17 cellular contexts compared by ENCODE assay signal in the genomic region with DNA sequence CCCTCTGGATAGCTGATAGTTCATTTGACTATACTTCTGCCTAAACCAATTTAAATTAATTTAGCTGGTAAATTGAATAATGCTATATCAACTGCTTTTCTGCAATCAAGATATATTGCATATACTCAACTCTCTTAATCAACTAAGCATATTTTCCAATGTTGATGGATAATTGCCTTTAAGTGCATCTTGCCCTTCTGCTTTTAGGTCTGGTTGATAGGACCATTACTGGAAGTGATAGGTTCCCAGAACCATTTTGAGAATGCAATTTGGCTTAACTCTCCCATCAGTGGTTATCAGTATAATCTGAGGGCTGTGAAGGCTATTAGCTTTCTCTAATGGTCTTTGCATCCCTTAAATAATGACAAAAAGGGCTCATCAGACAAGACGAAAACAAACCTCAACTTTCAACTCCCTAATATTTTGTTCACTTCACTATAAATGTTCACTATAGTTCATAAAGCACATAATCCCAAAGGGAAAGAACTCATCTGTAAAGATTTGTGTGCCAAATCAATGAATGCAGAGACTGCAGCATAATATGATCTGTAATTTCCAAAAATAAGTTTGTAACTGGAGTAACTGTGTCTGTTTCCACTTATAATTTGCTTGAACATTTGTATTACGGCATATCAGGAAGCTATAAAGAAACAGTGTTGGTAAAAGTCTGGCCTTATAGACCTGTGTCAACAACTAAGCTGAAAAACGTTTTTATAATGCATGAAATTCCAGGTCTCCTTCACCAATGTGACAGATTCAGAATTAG.
DNase-seq lines count a peak whose midpoint lies in the region; ATAC-seq, FAIRE-seq and TF ChIP-seq lines count a peak whose summit lies in the region.
"Had no signal": no experiment of that assay in that cellular context is flagged by ENCODE, and none has a peak within 500 bp of the region (broad histone marks: within the 10 kb centered on the region; RNA-seq: fewer than 3 reads in every experiment).

No MANE protein-coding gene starts in this region.

- no peaks in the 10 kb centered on the region for H3K36me3 ChIP-seq in GM23248 (ENCODE audit: low read depth)
- H3K36me3 ChIP-seq in adipocyte (ENCODE audit: control insufficient read depth, insufficient read depth, low read length, severe bottlenecking) = no peaks in the 10 kb centered on the region
- no peaks in the 10 kb centered on the region for H3K36me3 ChIP-seq in mesenchymal stem cell (ENCODE audit: control insufficient read depth in 1 of 2, insufficient read depth in 2 of 2, low read depth in 1 of 2, low read length in 2 of 2)
- no peaks in the 10 kb centered on the region for H3K36me3 ChIP-seq in GM23338 (ENCODE audit: insufficient read depth)

- H3K36me3 Mint-ChIP-seq in GM23338 (ENCODE audit: low read depth) = no peaks in the 10 kb centered on the region
- H3K36me3 Mint-ChIP-seq: CD4-positive, alpha-beta memory T cell; IgD-negative memory B cell had no signal

- no peak overlapping the region for H3K27ac Mint-ChIP-seq in GM23338
- H3K27ac Mint-ChIP-seq: B cell; CD4-positive, alpha-beta memory T cell; H9; IgD-negative memory B cell had no signal

- no peaks in the 10 kb centered on the region for H3K79me2 ChIP-seq in GM23248 (ENCODE audit: insufficient read depth)
- H3K79me2 ChIP-seq in GM23338 (replicated peaks; ENCODE audit: insufficient read depth) = no peaks in the 10 kb centered on the region

- no peak overlapping the region for H3K23ac ChIP-seq in mesenchymal stem cell (ENCODE audit: low read length in 2 of 2)

- H3K14ac ChIP-seq in mesenchymal stem cell (ENCODE audit: low read length in 2 of 2) = no peak overlapping the region

- no peak overlapping the region for H3K27ac ChIP-seq in GM23248
- no peak overlapping the region for H3K27ac ChIP-seq in mesenchymal stem cell (ENCODE audit: low read length, poor library complexity, severe bottlenecking)
- H3K27ac ChIP-seq in GM23338 (ENCODE audit: low read depth) = no peak overlapping the region
- H3K27ac ChIP-seq: C4-2B had no signal

- H3K4me1 Mint-ChIP-seq in GM23338 = 0 out of 3 replicates have a peak, but pooled peaks cover 3% of the 10 kb centered on the region
- H3K4me1 Mint-ChIP-seq: B cell; CD4-positive, alpha-beta memory T cell; H9; IgD-negative memory B cell had no signal

- in situ Hi-C loops in GM23248 (cut with MboI) = no loop called here

- no peak overlapping the region for H3K4me3 Mint-ChIP-seq in GM23338
- H3K4me3 Mint-ChIP-seq: B cell; CD4-positive, alpha-beta memory T cell; H9; IgD-negative memory B cell had no signal

- H3K27me3 ChIP-seq in GM23248 (replicated peaks; ENCODE audit: insufficient read depth) (no peaks in the 10 kb centered on the region), adipocyte (replicated peaks; ENCODE audit: control insufficient read depth, insufficient read depth, low read length) (no peaks in the 10 kb centered on the region), mesenchymal stem cell (ENCODE audit: control insufficient read depth in 1 of 2, insufficient read depth in 1 of 2, low read length in 2 of 2) (no peaks in the 10 kb centered on the region), GM23338 (ENCODE audit: insufficient read depth) (no peaks in the 10 kb centered on the region)

- peaks cover 5% of the 10 kb centered on the region; the same call in 1 of the 2 replicates for H3F3A ChIP-seq in GM23248 (ENCODE audit: insufficient read depth)
- no peaks in the 10 kb centered on the region for H3F3A ChIP-seq in GM23338 (replicated peaks; ENCODE audit: low read depth)

- no peak overlapping the region for H3K18ac ChIP-seq in mesenchymal stem cell (ENCODE audit: low read depth in 1 of 2, low read length in 2 of 2)

- peak overlapping the region; percentile 41 for H2AFZ ChIP-seq in GM23248
- H2AFZ ChIP-seq in mesenchymal stem cell (ENCODE audit: low read depth, low read length) = no peak overlapping the region
- no peak overlapping the region for H2AFZ ChIP-seq in GM23338

- H3K4me3 ChIP-seq in GM23248 = no peak overlapping the region
- peak overlapping the region; percentile 14 for H3K4me3 ChIP-seq in adipocyte (ENCODE audit: low read length)
- peak overlapping the region in 1 of 2 experiments; percentile 10 for H3K4me3 ChIP-seq in mesenchymal stem cell (ENCODE audit: insufficient read depth in 1 of 2, low read depth in 1 of 2, low read length in 2 of 2)
- H3K4me3 ChIP-seq in GM23338 = no peak overlapping the region

- no peak overlapping the region for H3K9ac ChIP-seq in GM23248
- peak overlapping the region; percentile 83 for H3K9ac ChIP-seq in adipocyte (ENCODE audit: low read length)
- peak overlapping the region; percentile 31 for H3K9ac ChIP-seq in mesenchymal stem cell (ENCODE audit: low read length)

- DNase-seq in GM23248 (no peak), adipocyte (ENCODE audit: low read depth) (peak; percentile 22), mesenchymal stem cell (no peak), NCI-H226 (no peak), GM23338 (ENCODE audit: low spot score) (no peak), GF-D8 (lab: John Stamatoyannopoulos, UW) (no peak), DMS53 treated with DMSO at 0.1 percent for 48 hours (lab: John Stamatoyannopoulos, UW; ENCODE audit: unreplicated experiment) (no peak)
- DNase-seq: 8988T; CD4-positive, alpha-beta memory T cell; DMS79 treated with DMSO at 0.1 percent for 48 hours; GDM1; GOT3; H9 had no signal

- no peak overlapping the region for H2BK120ac ChIP-seq in mesenchymal stem cell (ENCODE audit: low read depth, low read length)

- H2BK15ac ChIP-seq in mesenchymal stem cell (ENCODE audit: low read depth, poor library complexity, severe bottlenecking) = no peak overlapping the region

- H3K27me3 Mint-ChIP-seq in GM23338 (ENCODE audit: insufficient read depth, low read depth, poor library complexity) = peaks cover 2% of the 10 kb centered on the region
- H3K27me3 Mint-ChIP-seq: B cell; CD4-positive, alpha-beta memory T cell; IgD-negative memory B cell had no signal

- H3K9me3 Mint-ChIP-seq in GM23338 = no peaks in the 10 kb centered on the region
- H3K9me3 Mint-ChIP-seq: H9, IgD-negative memory B cell had no signal

- no peak for TF ChIP-seq CTCF in GM23338 (conservative IDR thresholded peaks at IDR 0.05; ENCODE audit: low read depth in 2 of 2)

- no peaks in the 10 kb centered on the region for H3K9me3 ChIP-seq in GM23248 (ENCODE audit: low read depth)
- H3K9me3 ChIP-seq in adipocyte (ENCODE audit: control insufficient read depth, low read length) = no peaks in the 10 kb centered on the region
- no peaks in the 10 kb centered on the region for H3K9me3 ChIP-seq in mesenchymal stem cell (ENCODE audit: control insufficient read depth, low read length)

- no peaks in the 10 kb centered on the region for H3K79me1 ChIP-seq in mesenchymal stem cell (replicated peaks; ENCODE audit: low read length, poor library complexity, severe bottlenecking)

- H3K9me2 ChIP-seq in GM23248 (ENCODE audit: insufficient read depth) (no peaks in the 10 kb centered on the region), GM23338 (ENCODE audit: insufficient read depth) (no peaks in the 10 kb centered on the region)

- H3K4me2 ChIP-seq in GM23248 (ENCODE audit: unreplicated experiment) (no peak overlapping the region), mesenchymal stem cell (ENCODE audit: low read length, poor library complexity, severe bottlenecking) (no peak overlapping the region), GM23338 (no peak overlapping the region)

- no peak overlapping the region for H2BK5ac ChIP-seq in mesenchymal stem cell (ENCODE audit: low read depth, low read length, poor library complexity, severe bottlenecking)

- no peak overlapping the region for H4K91ac ChIP-seq in mesenchymal stem cell (ENCODE audit: low read length)

- H2AK5ac ChIP-seq in mesenchymal stem cell (ENCODE audit: low read length, severe bottlenecking) = no peak overlapping the region

- H3K4me1 ChIP-seq in GM23248 (ENCODE audit: insufficient read depth) (0 out of 2 replicates have a peak, but pooled peaks cover 13% of the 10 kb centered on the region), adipocyte (ENCODE audit: control insufficient read depth, insufficient read depth, low read length) (peaks cover 57% of the 10 kb centered on the region), mesenchymal stem cell (ENCODE audit: control insufficient read depth, insufficient read depth, low read depth, low read length) (no peaks in the 10 kb centered on the region), GM23338 (ENCODE audit: insufficient read depth) (no peaks in the 10 kb centered on the region)

- H4K20me1 ChIP-seq in GM23248 (ENCODE audit: insufficient read depth) (no peaks in the 10 kb centered on the region), GM23338 (replicated peaks; ENCODE audit: insufficient read depth) (no peaks in the 10 kb centered on the region)

- 42 to 43% methylated on average over 3 of the region's 3 CpGs for WGBS in GM23248 (ENCODE audit: low coverage in 1 of 2, low lambda C conversion rate in 2 of 2, missing lambda C conversion rate in 2 of 2), 2 experiments
- WGBS in mesenchymal stem cell = 39% methylated on average over 3 of the region's 3 CpGs

- H4K8ac ChIP-seq in mesenchymal stem cell (ENCODE audit: low read length) = no peak overlapping the region

- no peak overlapping the region for H3K4ac ChIP-seq in mesenchymal stem cell (ENCODE audit: low read depth in 1 of 2, low read length in 2 of 2)

- no peak overlapping the region for H2BK12ac ChIP-seq in mesenchymal stem cell (ENCODE audit: low read length in 2 of 2)

- ATAC-seq in GM23338 = no peak

- FAIRE-seq in A204.1 (lab: Jason Lieb, UNC) = peak; percentile 99

TF ChIP-seq in GM23338, 12 proteins besides CTCF, POLR2A, EP300 and RAD21 (continues in another document):
- TF ChIP-seq JUNB (IDR thresholded peaks at IDR 0.05; ENCODE audit: unreplicated experiment) = no peak
- TF ChIP-seq POLR2AphosphoS5 (IDR thresholded peaks at IDR 0.05; ENCODE audit: low read depth) = no peak
- TF ChIP-seq, protein P1, sequence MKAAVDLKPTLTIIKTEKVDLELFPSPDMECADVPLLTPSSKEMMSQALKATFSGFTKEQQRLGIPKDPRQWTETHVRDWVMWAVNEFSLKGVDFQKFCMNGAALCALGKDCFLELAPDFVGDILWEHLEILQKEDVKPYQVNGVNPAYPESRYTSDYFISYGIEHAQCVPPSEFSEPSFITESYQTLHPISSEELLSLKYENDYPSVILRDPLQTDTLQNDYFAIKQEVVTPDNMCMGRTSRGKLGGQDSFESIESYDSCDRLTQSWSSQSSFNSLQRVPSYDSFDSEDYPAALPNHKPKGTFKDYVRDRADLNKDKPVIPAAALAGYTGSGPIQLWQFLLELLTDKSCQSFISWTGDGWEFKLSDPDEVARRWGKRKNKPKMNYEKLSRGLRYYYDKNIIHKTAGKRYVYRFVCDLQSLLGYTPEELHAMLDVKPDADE (IDR thresholded peaks at IDR 0.05) = no peak
- no peak for TF ChIP-seq CREB1 (CRISPR knock-in tag; IDR thresholded peaks at IDR 0.05; ENCODE audit: low read depth)
